Comparison of ENCODE assay signal across 29 cellular contexts in the genomic region with DNA sequence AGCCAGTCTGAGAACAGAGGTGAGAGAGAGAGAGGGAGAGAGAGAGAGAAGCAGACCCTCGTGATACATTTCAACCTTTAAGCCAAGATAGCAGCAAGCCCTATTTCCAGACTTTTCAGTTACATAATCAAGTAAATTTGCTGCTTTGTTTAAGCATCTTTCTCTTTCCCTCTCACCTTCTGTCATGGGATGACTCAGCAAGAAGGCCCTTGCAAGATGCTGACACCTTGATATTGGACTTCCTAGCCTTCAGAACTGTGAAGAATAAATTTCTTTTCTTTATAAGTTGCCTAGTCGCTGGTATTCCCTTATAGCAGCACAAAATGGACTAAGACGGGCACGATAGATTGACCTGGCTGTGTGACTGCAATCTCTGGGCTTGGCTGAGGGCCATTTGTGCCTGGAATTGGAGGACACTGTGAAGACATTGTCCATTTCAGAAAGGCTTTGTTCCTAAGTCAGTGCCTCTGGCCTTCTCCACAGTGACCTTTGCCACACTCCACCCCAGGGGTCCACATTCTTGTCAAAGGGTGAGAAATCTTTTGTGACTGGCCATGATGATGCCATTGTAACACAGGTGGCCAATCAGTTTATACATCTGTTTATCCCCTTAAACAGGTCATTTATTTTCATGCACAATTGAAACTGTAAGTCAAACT. TPM values are rescaled to one million over a fixed set of nuclear protein-coding genes. Genes with fewer than 3 reads are reported as not detected.
DNase-seq lines count a peak whose midpoint lies in the region; ATAC-seq, FAIRE-seq and TF ChIP-seq lines count a peak whose summit lies in the region.
"Had no signal": no experiment of that assay in that cellular context is flagged by ENCODE, and none has a peak within 500 bp of the region (broad histone marks: within the 10 kb centered on the region; RNA-seq: fewer than 3 reads in every experiment).

No MANE protein-coding gene starts in this region.

- in situ Hi-C loops in IMR-90 (cut with MboI; ENCODE audit: low sequenced_read_pairs) = loop anchor here (25.0 kb wide), 1 partner anchor 726 kb away; no protein-coding TSS in a partner anchor

- ATAC-seq in A549 (no peak), IMR-90 (ENCODE audit: low read depth) (no peak)
- ATAC-seq: activated T-helper 17 cell treated with anti-CD3 and anti-CD28 coated beads, Interleukin-2, amount 50 U/mL, for 72 hours; esophagus mucosa; foreskin keratinocyte; left cardiac atrium; stimulated activated effector memory CD8-positive, alpha-beta T cell treated with anti-CD3 and anti-CD28 coated beads, Interleukin-12 subunit alpha, Interleukin-12 subunit beta, amount 100 ng/mL, for 72 hours had no signal

- no peaks in the 10 kb centered on the region for H3K79me2 ChIP-seq in PC-9 (ENCODE audit: low read depth)

- no peak overlapping the region for H4K5ac ChIP-seq in IMR-90 (ENCODE audit: low read depth, low read length)

- H3K4me2 ChIP-seq in A549 = no peak overlapping the region
- H3K4me2 ChIP-seq in IMR-90 (ENCODE audit: low read depth, low read length) = no peak overlapping the region
- no peak overlapping the region for H3K4me2 ChIP-seq in PC-9
- H3K4me2 ChIP-seq: BLaER1, smooth muscle cell had no signal

- peak overlapping the region; percentile 79 for H3K27ac Mint-ChIP-seq in glutamatergic neuron (ENCODE audit: unreplicated experiment)
- H3K27ac Mint-ChIP-seq: activated B cell treated with CpG ODN at 0.5 μM for 24 hours; activated naive CD8-positive, alpha-beta T cell treated with anti-CD3 and anti-CD28 coated beads, Interleukin-2, amount 10 ng/mL, durations not matched to agents 7 days and 5 days; activated T-helper 17 cell treated with anti-CD3 and anti-CD28 coated beads, Interleukin-2, amount 50 U/mL, for 72 hours; HFFc6; memory B cell; stimulated activated effector memory CD8-positive, alpha-beta T cell treated with anti-CD3 and anti-CD28 coated beads, Interleukin-12 subunit alpha, Interleukin-12 subunit beta, amount 100 ng/mL, for 72 hours had no signal

- H4K20me1 ChIP-seq in IMR-90 (ENCODE audit: insufficient read depth, low read length) = no peaks in the 10 kb centered on the region
- no peaks in the 10 kb centered on the region for H4K20me1 ChIP-seq in PC-9 (ENCODE audit: insufficient read depth)
- H4K20me1 ChIP-seq: BLaER1 had no signal

- H2AFZ ChIP-seq in IMR-90 (replicated peaks; ENCODE audit: low read length, poor library complexity) (no peak overlapping the region), PC-9 (peak overlapping the region; percentile 63)

- CTCF ChIA-PET in A549 (lab: Yijun Ruan, JAX) (interaction anchor here (0.6 to 8.7 kb wide), 9 partner anchors 11 to 784 kb away, joined by 3 to 252 read pairs (median 36); a partner anchor contains a TSS), IMR-90 (lab: Yijun Ruan, JAX) (interaction anchor here (1.2 kb wide), 1 partner anchor 416 kb away, joined by 4 read pairs; no protein-coding TSS in a partner anchor), PC-9 (lab: Charles Lee) (interaction anchor here (0.7 kb wide), 1 partner anchor 703 kb away, joined by 4 read pairs; no protein-coding TSS in a partner anchor)

- H2BK5ac ChIP-seq in IMR-90 (ENCODE audit: low read depth, low read length, poor library complexity, severe bottlenecking) = no peak overlapping the region

- TF ChIP-seq RAD21 in A549 (conservative IDR thresholded peaks at IDR 0.05 in 1 of 2, IDR thresholded peaks at IDR 0.05 in 1 of 2) = no peak
- no peak for TF ChIP-seq RAD21 in IMR-90 (IDR thresholded peaks at IDR 0.05; ENCODE audit: low read length)

- no peak overlapping the region for H3K4ac ChIP-seq in IMR-90 (ENCODE audit: low read depth, low read length)

- H2AK9ac ChIP-seq in IMR-90 (replicated peaks; ENCODE audit: low read depth, low read length, poor library complexity) = no peak overlapping the region

- no peaks in the 10 kb centered on the region for H3K36me3 Mint-ChIP-seq in glutamatergic neuron (ENCODE audit: unreplicated experiment)
- H3K36me3 Mint-ChIP-seq: activated naive CD8-positive, alpha-beta T cell treated with anti-CD3 and anti-CD28 coated beads, Interleukin-2, amount 10 ng/mL, durations not matched to agents 7 days and 5 days; memory B cell; stimulated activated effector memory CD8-positive, alpha-beta T cell treated with anti-CD3 and anti-CD28 coated beads, Interleukin-12 subunit alpha, Interleukin-12 subunit beta, amount 100 ng/mL, for 72 hours had no signal

- no peak for TF ChIP-seq EP300 in A549 (IDR thresholded peaks at IDR 0.05)

- no peak for TF ChIP-seq POLR2A in A549 (IDR thresholded peaks at IDR 0.05; ENCODE audit: low read length)
- TF ChIP-seq POLR2A in IMR-90 (IDR thresholded peaks at IDR 0.05; ENCODE audit: low read depth, low read length) = no peak

- H3K4me3 ChIP-seq in A549 (no peak overlapping the region), IMR-90 (ENCODE audit: insufficient read depth, low read depth, low read length) (no peak overlapping the region), PC-9 (no peak overlapping the region)
- H3K4me3 ChIP-seq: BLaER1, smooth muscle cell had no signal

- dilution Hi-C loops in IMR-90 (cut with HindIII; ENCODE audit: low sequenced_read_pairs, unreplicated experiment) = no loop called here

- TF ChIP-seq CTCF in A549 (IDR thresholded peaks at IDR 0.05) (no peak), IMR-90 (conservative IDR thresholded peaks at IDR 0.05; ENCODE audit: low read depth, low read length) (no peak), PC-9 (conservative IDR thresholded peaks at IDR 0.05) (no peak), glutamatergic neuron (IDR thresholded peaks at IDR 0.05; ENCODE audit: partially characterized antibody, unreplicated experiment) (no peak)

- H2BK20ac ChIP-seq in IMR-90 (ENCODE audit: low read depth, low read length) = no peak overlapping the region

- H3K14ac ChIP-seq in IMR-90 (replicated peaks; ENCODE audit: low read depth, low read length) = no peak overlapping the region

- H3K4me1 Mint-ChIP-seq in glutamatergic neuron (ENCODE audit: low read depth, unreplicated experiment) = peaks cover 14% of the 10 kb centered on the region
- H3K4me1 Mint-ChIP-seq: activated B cell treated with CpG ODN at 0.5 μM for 24 hours; activated naive CD8-positive, alpha-beta T cell treated with anti-CD3 and anti-CD28 coated beads, Interleukin-2, amount 10 ng/mL, durations not matched to agents 7 days and 5 days; activated T-helper 17 cell treated with anti-CD3 and anti-CD28 coated beads, Interleukin-2, amount 50 U/mL, for 72 hours; memory B cell; stimulated activated effector memory CD8-positive, alpha-beta T cell treated with anti-CD3 and anti-CD28 coated beads, Interleukin-12 subunit alpha, Interleukin-12 subunit beta, amount 100 ng/mL, for 72 hours had no signal

- no peak overlapping the region for H2AK5ac ChIP-seq in IMR-90 (ENCODE audit: low read depth, low read length)

- no peak overlapping the region for H3K56ac ChIP-seq in IMR-90 (ENCODE audit: extremely low read depth, insufficient read depth, low read length)

- peaks cover 2% of the 10 kb centered on the region for H3K27me3 ChIP-seq in IMR-90 (ENCODE audit: control insufficient read depth, insufficient read depth, low read length)
- no peaks in the 10 kb centered on the region for H3K27me3 ChIP-seq in PC-9 (ENCODE audit: insufficient read depth, low read depth)
- H3K27me3 ChIP-seq: BLaER1 had no signal

- H2BK15ac ChIP-seq in IMR-90 (ENCODE audit: low read depth, low read length) = no peak overlapping the region

- H3F3A ChIP-seq in PC-9 (ENCODE audit: insufficient read depth, low read depth) = no peaks in the 10 kb centered on the region

- peaks cover 10% of the 10 kb centered on the region; the same call in 1 of the 3 replicates for H3K4me1 ChIP-seq in A549
- no peaks in the 10 kb centered on the region for H3K4me1 ChIP-seq in IMR-90 (ENCODE audit: control insufficient read depth, insufficient read depth, low read length)
- H3K4me1 ChIP-seq in PC-9 (replicated peaks; ENCODE audit: insufficient read depth) = peaks cover 11% of the 10 kb centered on the region
- H3K4me1 ChIP-seq: BLaER1, Caco-2, foreskin keratinocyte had no signal

- no peak overlapping the region for H3K23ac ChIP-seq in IMR-90 (ENCODE audit: low read depth, low read length)

- H3K9me3 ChIP-seq in A549 = no peaks in the 10 kb centered on the region
- H3K9me3 ChIP-seq in IMR-90 (ENCODE audit: control insufficient read depth, insufficient read depth, low read length) = no peaks in the 10 kb centered on the region
- no peaks in the 10 kb centered on the region for H3K9me3 ChIP-seq in PC-9 (ENCODE audit: insufficient read depth, low read depth)
- H3K9me3 ChIP-seq: BLaER1, Caco-2 had no signal

- H4K91ac ChIP-seq in IMR-90 (ENCODE audit: insufficient read depth, low read depth, low read length) = no peak overlapping the region

- 74% methylated on average over 4 of the region's 4 CpGs for WGBS in A549 (ENCODE audit: missing lambda C conversion rate)
- 90% methylated on average over 3 of the region's 4 CpGs; no CpG with 5 or more reads in 1 of the 2 experiments for WGBS in IMR-90 (ENCODE audit: extremely low coverage in 2 of 2, insufficient read length in 1 of 2), 2 experiments

- H3K36me3 ChIP-seq in IMR-90 (ENCODE audit: control insufficient read depth, insufficient read depth, low read length) (no peaks in the 10 kb centered on the region), PC-9 (ENCODE audit: low read depth) (no peaks in the 10 kb centered on the region)
- H3K36me3 ChIP-seq: BLaER1 had no signal

- peaks cover 3% of the 10 kb centered on the region for H3K27me3 Mint-ChIP-seq in glutamatergic neuron (ENCODE audit: unreplicated experiment)

- H3K9me1 ChIP-seq in IMR-90 (ENCODE audit: insufficient read depth, low read length) = no peaks in the 10 kb centered on the region

- no peak overlapping the region for H4K8ac ChIP-seq in IMR-90 (ENCODE audit: low read depth in 2 of 2, low read length in 2 of 2)

- peak overlapping the region; percentile 49 for H3K4me3 Mint-ChIP-seq in glutamatergic neuron (ENCODE audit: unreplicated experiment)
- H3K4me3 Mint-ChIP-seq: activated B cell treated with CpG ODN at 0.5 μM for 24 hours; activated naive CD8-positive, alpha-beta T cell treated with anti-CD3 and anti-CD28 coated beads, Interleukin-2, amount 10 ng/mL, durations not matched to agents 7 days and 5 days; activated T-helper 17 cell treated with anti-CD3 and anti-CD28 coated beads, Interleukin-2, amount 50 U/mL, for 72 hours; HFFc6; memory B cell; stimulated activated effector memory CD8-positive, alpha-beta T cell treated with anti-CD3 and anti-CD28 coated beads, Interleukin-12 subunit alpha, Interleukin-12 subunit beta, amount 100 ng/mL, for 72 hours had no signal

- POLR2A ChIA-PET in A549 (lab: Yijun Ruan, JAX) (no interaction called here), IMR-90 (lab: Charles Lee; ENCODE audit: unreplicated experiment) (no interaction called here), PC-9 (lab: Charles Lee; ENCODE audit: unreplicated experiment) (interaction anchor here (0.6 kb wide), 1 partner anchor 279 kb away, joined by 8 read pairs; no protein-coding TSS in a partner anchor)

- no peaks in the 10 kb centered on the region for H3K79me1 ChIP-seq in IMR-90 (ENCODE audit: low read depth in 1 of 2, low read length in 2 of 2)

- H2BK120ac ChIP-seq in IMR-90 (ENCODE audit: low read depth, low read length) = no peak overlapping the region

- H3K9ac ChIP-seq in IMR-90 (ENCODE audit: low read depth, low read length) = no peak overlapping the region
- H3K9ac ChIP-seq: BLaER1 had no signal

- intact Hi-C loops in IMR-90 (cut with micrococcal nuclease) = loop anchor here (5.0 kb wide), 2 partner anchors 511 to 561 kb away; a partner anchor contains a TSS
- intact Hi-C loops in PC-9 (cut with micrococcal nuclease; ENCODE audit: unreplicated experiment) = loop anchor here (5.0 to 10.0 kb wide), 2 partner anchors 143 to 561 kb away; a partner anchor contains a TSS

- H3K9me2 ChIP-seq in PC-9 (ENCODE audit: insufficient read depth) = no peaks in the 10 kb centered on the region

- DNase-seq in A549 (ENCODE audit: low read depth in 1 of 2, low spot score in 1 of 2) (no peak), IMR-90 (no peak), PC-9 (no peak), glutamatergic neuron (no peak), NCI-H2227 treated with DMSO at 0.1 percent for 48 hours (lab: John Stamatoyannopoulos, UW) (no peak), DMS114 treated with DMSO at 0.1 percent for 48 hours (lab: John Stamatoyannopoulos, UW; ENCODE audit: unreplicated experiment) (no peak)
- DNase-seq in central memory CD4-positive, alpha-beta T cell = no peak
- no peak for DNase-seq in stimulated activated CD4-positive, alpha-beta T cell treated with anti-CD3 and anti-CD28 coated beads, Interleukin-2, amount 100 ng/mL, for 48 hours
- DNase-seq: activated B cell treated with CpG ODN at 0.5 μM for 24 hours; activated CD4-positive, alpha-beta T cell treated with anti-CD3 and anti-CD28 coated beads, Interleukin-2, amount 50 U/mL, for 4 hours; activated naive CD8-positive, alpha-beta T cell treated with anti-CD3 and anti-CD28 coated beads, Interleukin-2, amount 10 ng/mL, durations not matched to agents 7 days and 5 days; Caco-2; effector CD4-positive, alpha-beta T cell; foreskin keratinocyte; HFFc6; KG1; left cardiac atrium; MV-4-11; NCI-H1930; Right ventricle myocardium superior; stimulated activated CD4-positive, alpha-beta T cell treated with anti-CD3 and anti-CD28 coated beads, Interleukin-2, amount 100 ng/mL, for 24 hours; substantia nigra; SW 1271 had no signal

- no peak overlapping the region for H3K18ac ChIP-seq in IMR-90 (ENCODE audit: low read depth, low read length)

- no peak for FAIRE-seq in A549 (lab: Jason Lieb, UNC)

- peak overlapping the region in 1 of 2 experiments; percentile 45; a peak in 3 of 6 replicates for H3K27ac ChIP-seq in A549
- no peak overlapping the region for H3K27ac ChIP-seq in IMR-90 (ENCODE audit: insufficient read depth, low read length)
- no peak overlapping the region for H3K27ac ChIP-seq in PC-9
- H3K27ac ChIP-seq: BLaER1, foreskin keratinocyte had no signal

- no peaks in the 10 kb centered on the region for H3K9me3 Mint-ChIP-seq in glutamatergic neuron (ENCODE audit: unreplicated experiment)
- H3K9me3 Mint-ChIP-seq: activated B cell treated with CpG ODN at 0.5 μM for 24 hours; activated naive CD8-positive, alpha-beta T cell treated with anti-CD3 and anti-CD28 coated beads, Interleukin-2, amount 10 ng/mL, durations not matched to agents 7 days and 5 days; activated T-helper 17 cell treated with anti-CD3 and anti-CD28 coated beads, Interleukin-2, amount 50 U/mL, for 72 hours; HFFc6; memory B cell; stimulated activated effector memory CD8-positive, alpha-beta T cell treated with anti-CD3 and anti-CD28 coated beads, Interleukin-12 subunit alpha, Interleukin-12 subunit beta, amount 100 ng/mL, for 72 hours had no signal

- BruUV-seq in IMR-90 (replicated peaks; lab: Mats Ljungman, UMichigan) = no TSS peak
- BruUV-seq in PC-9 (replicated peaks; lab: Mats Ljungman, UMichigan) = no TSS peak

RNA-seq across cellular contexts. Expression of a gene that starts 51.3 kb away (rescaled TPM):
- 45.2 and 48.3 TPM in 2 replicates for polyA plus RNA-seq in A549 (2011; rRNA removed)
- 12.8 and 14.6 TPM in 2 replicates for polyA plus RNA-seq in A549 (2012; cell fraction: cytosol; rRNA removed)
- polyA plus RNA-seq in A549 (2012; cell fraction: nucleus; rRNA removed) = 24.5 and 31.4 TPM in 2 replicates
- 19.4 to 21.4 TPM (median 19.8 TPM) in 3 replicates for polyA plus RNA-seq in A549 (2017; fragmentation: RNase III; extraction: RNeasy Plus Mini Kit Qiagen cat#74134 plus additional on column Dnase treatment)
- polyA minus RNA-seq in A549 (2011; rRNA and poly(A)+ RNA removed) = 61.6 and 67.3 TPM in 2 replicates
- 17.2 and 23.3 TPM in 2 replicates for total RNA-seq in IMR-90 (2012; rRNA removed)
- polyA plus RNA-seq in IMR-90 (2012; rRNA removed) = 8.4 and 10.7 TPM in 2 replicates
- polyA plus RNA-seq in IMR-90 (2012; cell fraction: cytosol; rRNA removed) = 3.6 and 3.9 TPM in 2 replicates
- 15.6 and 47.7 TPM in 2 replicates for polyA plus RNA-seq in IMR-90 (2012; cell fraction: nucleus; rRNA removed; ENCODE audit: low replicate concordance)
- 28.4 and 30.4 TPM in 2 replicates for total RNA-seq in PC-9 (2021)
- 6.4 TPM for total RNA-seq in glutamatergic neuron (ENCODE audit: unreplicated experiment)
